Comparison of ENCODE assay signal across 9 cellular contexts in genomic region chr7:113955157-113955556, GRCh38. TPM values are rescaled to one million over a fixed set of nuclear protein-coding genes. Genes with fewer than 3 reads are reported as not detected.
"Had no signal": no experiment of that assay in that cellular context is flagged by ENCODE, and none has a peak within 500 bp of the region (broad histone marks: within the 10 kb centered on the region; RNA-seq: fewer than 3 reads in every experiment).

No MANE protein-coding gene starts in this region.

- H3K4me3 ChIP-seq: GM12878 had no signal

- FAIRE-seq: G401.6, GM12878, GM12891, GM12892, GM18507, GM19239 had no signal

- DNase-seq: GDM1, GF-D8 had no signal

RNA-seq across cellular contexts. Expression of gene PPP1R3A, which starts 36.3 kb away (rescaled TPM):
- total RNA-seq: G401, GM12878 had no signal
- polyA plus RNA-seq: GM12878 had no signal
